ENCODE assay signal across 14 cellular contexts in the genomic region with DNA sequence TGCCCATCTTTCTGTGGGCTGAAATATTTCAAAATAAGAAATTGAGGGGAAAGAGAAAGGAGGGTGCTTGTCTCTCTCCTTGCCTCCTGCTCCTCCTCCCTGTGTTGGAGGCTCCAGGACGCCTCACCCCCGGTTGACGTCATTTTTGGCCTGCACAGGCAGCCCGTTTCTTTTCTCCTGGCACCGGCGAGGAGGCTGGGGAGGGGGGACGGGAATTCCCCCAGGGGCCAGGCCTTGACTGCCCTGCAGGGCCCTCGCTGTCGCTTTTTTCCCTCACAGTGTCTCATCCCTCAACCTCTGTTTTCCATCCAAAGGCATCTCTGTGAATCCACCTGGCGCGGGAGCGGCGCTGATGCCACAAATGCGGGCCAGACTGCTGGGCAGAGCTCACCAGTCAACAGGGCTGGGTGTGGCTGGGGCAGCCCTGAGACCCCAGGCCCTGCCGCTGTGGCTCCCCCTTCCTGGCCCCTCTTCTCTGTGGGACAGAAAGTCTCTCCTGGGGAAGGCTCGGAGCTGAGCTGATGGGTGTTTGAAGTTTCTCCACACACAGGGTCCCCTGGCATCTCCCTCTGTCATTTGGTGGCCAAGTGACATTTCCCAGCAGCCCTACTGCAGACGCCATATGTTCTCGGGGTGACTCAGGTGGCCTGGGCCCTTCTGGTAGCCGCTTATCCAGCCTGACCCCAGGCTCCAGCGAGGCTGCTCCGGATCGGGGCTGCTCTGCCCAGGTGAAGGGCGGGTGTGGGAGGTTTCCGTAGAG. TPM values are rescaled to one million over a fixed set of nuclear protein-coding genes. Genes with fewer than 3 reads are reported as not detected.
DNase-seq lines count a peak whose midpoint lies in the region; ATAC-seq and TF ChIP-seq lines count a peak whose summit lies in the region.
"Had no signal": no experiment of that assay in that cellular context is flagged by ENCODE, and none has a peak within 500 bp of the region (broad histone marks: within the 10 kb centered on the region; RNA-seq: fewer than 3 reads in every experiment).

No MANE protein-coding gene starts in this region.

- POLR2A ChIA-PET in Caco-2 (lab: Charles Lee) = no interaction called here

- H3K4me3 ChIP-seq in cardiac fibroblast (replicated peaks in 1 of 2; ENCODE audit: low read depth in 2 of 2, low read length in 2 of 2) (no peak overlapping the region), mesenchymal stem cell (ENCODE audit: insufficient read depth in 1 of 2, low read depth in 1 of 2, low read length in 2 of 2) (no peak overlapping the region), Caco-2 (ENCODE audit: low read depth, low read length) (no peak overlapping the region)
- H3K4me3 ChIP-seq: lower lobe of right lung had no signal

- WGBS in mesenchymal stem cell = 88% methylated on average over 22 of the region's 24 CpGs

- H3K4ac ChIP-seq in mesenchymal stem cell (ENCODE audit: low read depth in 1 of 2, low read length in 2 of 2) = no peak overlapping the region

- H3K14ac ChIP-seq in mesenchymal stem cell (ENCODE audit: low read length in 2 of 2) = no peak overlapping the region

- H2AFZ ChIP-seq in mesenchymal stem cell (ENCODE audit: low read depth, low read length) = no peak overlapping the region
- H2AFZ ChIP-seq: parathyroid adenoma had no signal

- no TSS peak for BruUV-seq in Caco-2 (replicated peaks; lab: Mats Ljungman, UMichigan)

- DNase-seq in AG08396 (ENCODE audit: low spot score) = peak; percentile 76
- DNase-seq in M059J (ENCODE audit: low read depth) = peak; percentile 83
- peak; percentile 58 to 59 for DNase-seq in cardiac fibroblast (ENCODE audit: low read depth in 2 of 2)
- DNase-seq in mesenchymal stem cell = peak; percentile 27
- no peak for DNase-seq in dermis blood vessel endothelial cell
- no peak for DNase-seq in Caco-2
- DNase-seq: lower lobe of right lung, NCI-H1436, NCI-H69 had no signal

- CTCF ChIA-PET in Caco-2 (lab: Charles Lee) = no interaction called here

- H3K27ac ChIP-seq in mesenchymal stem cell (ENCODE audit: low read length, poor library complexity, severe bottlenecking) = no peak overlapping the region
- H3K27ac ChIP-seq: lower lobe of right lung, parathyroid adenoma had no signal

- H3K4me2 ChIP-seq in mesenchymal stem cell (ENCODE audit: low read length, poor library complexity, severe bottlenecking) = no peak overlapping the region

- no peak overlapping the region for H2BK15ac ChIP-seq in mesenchymal stem cell (ENCODE audit: low read depth, poor library complexity, severe bottlenecking)

- intact Hi-C loops in Caco-2 (cut with micrococcal nuclease; ENCODE audit: unreplicated experiment) = no loop called here

- H3K9me3 ChIP-seq in mesenchymal stem cell (ENCODE audit: control insufficient read depth, low read length) = no peaks in the 10 kb centered on the region
- no peaks in the 10 kb centered on the region for H3K9me3 ChIP-seq in Caco-2
- H3K9me3 ChIP-seq: lower lobe of right lung had no signal

- H2AK5ac ChIP-seq in mesenchymal stem cell (ENCODE audit: low read length, severe bottlenecking) = peak overlapping the region; percentile 83

- no peaks in the 10 kb centered on the region for H3K27me3 Mint-ChIP-seq in Caco-2 (ENCODE audit: insufficient read depth, unreplicated experiment)
- H3K27me3 Mint-ChIP-seq: activated naive CD4-positive, alpha-beta T cell treated with anti-CD3 and anti-CD28 coated beads, Interleukin-2, amount 50 U/mL, for 24 hours; stimulated activated memory B cell treated with anti-CD40 and anti-IgM and Interleukin-4, amounts not matched to agents 10 μg/mL and 1 μg/mL and 100 μg/mL, for 72 hours had no signal

- ATAC-seq in esophagus mucosa (no peak), HG02610 (IDR thresholded peaks at IDR 0.05; ENCODE audit: unreplicated experiment) (no peak)
- ATAC-seq: lower lobe of right lung; stimulated activated memory B cell treated with anti-CD40 and anti-IgM and Interleukin-4, amounts not matched to agents 10 μg/mL and 1 μg/mL and 100 μg/mL, for 72 hours had no signal

- H3K4me3 Mint-ChIP-seq in Caco-2 (ENCODE audit: unreplicated experiment) = no peak overlapping the region
- H3K4me3 Mint-ChIP-seq: activated naive CD4-positive, alpha-beta T cell treated with anti-CD3 and anti-CD28 coated beads, Interleukin-2, amount 50 U/mL, for 24 hours; stimulated activated memory B cell treated with anti-CD40 and anti-IgM and Interleukin-4, amounts not matched to agents 10 μg/mL and 1 μg/mL and 100 μg/mL, for 72 hours had no signal

- no peaks in the 10 kb centered on the region for H3K9me3 Mint-ChIP-seq in Caco-2 (ENCODE audit: unreplicated experiment)
- H3K9me3 Mint-ChIP-seq: activated naive CD4-positive, alpha-beta T cell treated with anti-CD3 and anti-CD28 coated beads, Interleukin-2, amount 50 U/mL, for 24 hours; stimulated activated memory B cell treated with anti-CD40 and anti-IgM and Interleukin-4, amounts not matched to agents 10 μg/mL and 1 μg/mL and 100 μg/mL, for 72 hours had no signal

- no peak overlapping the region for H4K8ac ChIP-seq in mesenchymal stem cell (ENCODE audit: low read length)

- no peak overlapping the region for H3K23ac ChIP-seq in mesenchymal stem cell (ENCODE audit: low read length in 2 of 2)

- H3K36me3 ChIP-seq in mesenchymal stem cell (ENCODE audit: control insufficient read depth in 1 of 2, insufficient read depth in 2 of 2, low read depth in 1 of 2, low read length in 2 of 2) (peaks cover 0 to 35% of the 10 kb centered on the region in 2 experiments), Caco-2 (ENCODE audit: control insufficient read depth, insufficient read depth, low read length) (no peaks in the 10 kb centered on the region; the same call in 1 of the 2 replicates)

- H3K9ac ChIP-seq in mesenchymal stem cell (ENCODE audit: low read length) = no peak overlapping the region
- H3K9ac ChIP-seq: parathyroid adenoma had no signal

- H2BK12ac ChIP-seq in mesenchymal stem cell (ENCODE audit: low read length in 2 of 2) = no peak overlapping the region

- peaks cover 6% of the 10 kb centered on the region for H3K79me1 ChIP-seq in mesenchymal stem cell (replicated peaks; ENCODE audit: low read length, poor library complexity, severe bottlenecking)

- no peak overlapping the region for H3K27ac Mint-ChIP-seq in Caco-2 (ENCODE audit: unreplicated experiment)
- H3K27ac Mint-ChIP-seq: activated naive CD4-positive, alpha-beta T cell treated with anti-CD3 and anti-CD28 coated beads, Interleukin-2, amount 50 U/mL, for 24 hours; stimulated activated memory B cell treated with anti-CD40 and anti-IgM and Interleukin-4, amounts not matched to agents 10 μg/mL and 1 μg/mL and 100 μg/mL, for 72 hours had no signal

- no peaks in the 10 kb centered on the region for H3K27me3 ChIP-seq in mesenchymal stem cell (ENCODE audit: control insufficient read depth in 1 of 2, insufficient read depth in 1 of 2, low read length in 2 of 2)
- no peaks in the 10 kb centered on the region for H3K27me3 ChIP-seq in Caco-2 (replicated peaks; ENCODE audit: control insufficient read depth, insufficient read depth, low read length)

- no peak overlapping the region for H2BK5ac ChIP-seq in mesenchymal stem cell (ENCODE audit: low read depth, low read length, poor library complexity, severe bottlenecking)

- H3K18ac ChIP-seq in mesenchymal stem cell (ENCODE audit: low read depth in 1 of 2, low read length in 2 of 2) = no peak overlapping the region

- no peak overlapping the region for H4K91ac ChIP-seq in mesenchymal stem cell (ENCODE audit: low read length)

- TF ChIP-seq CTCF in cardiac fibroblast (IDR thresholded peaks at IDR 0.05; ENCODE audit: low read depth, low read length) (no peak), Caco-2 (IDR thresholded peaks at IDR 0.05; ENCODE audit: insufficient read depth in 1 of 2, low read depth in 1 of 2, low read length in 1 of 2, severe bottlenecking in 1 of 2, unreplicated experiment in 1 of 2) (no peak)

- no peak overlapping the region for H2BK120ac ChIP-seq in mesenchymal stem cell (ENCODE audit: low read depth, low read length)

- peaks cover 17% of the 10 kb centered on the region for H3K36me3 Mint-ChIP-seq in Caco-2 (ENCODE audit: insufficient read depth, unreplicated experiment)
- H3K36me3 Mint-ChIP-seq: activated naive CD4-positive, alpha-beta T cell treated with anti-CD3 and anti-CD28 coated beads, Interleukin-2, amount 50 U/mL, for 24 hours had no signal

- H3K4me1 Mint-ChIP-seq in Caco-2 (ENCODE audit: low read depth, unreplicated experiment) = no peaks in the 10 kb centered on the region
- H3K4me1 Mint-ChIP-seq: activated naive CD4-positive, alpha-beta T cell treated with anti-CD3 and anti-CD28 coated beads, Interleukin-2, amount 50 U/mL, for 24 hours; stimulated activated memory B cell treated with anti-CD40 and anti-IgM and Interleukin-4, amounts not matched to agents 10 μg/mL and 1 μg/mL and 100 μg/mL, for 72 hours had no signal

- H3K4me1 ChIP-seq in mesenchymal stem cell (ENCODE audit: control insufficient read depth, insufficient read depth, low read depth, low read length) = peaks cover 69% of the 10 kb centered on the region
- peaks cover 19% of the 10 kb centered on the region for H3K4me1 ChIP-seq in Caco-2
- H3K4me1 ChIP-seq: parathyroid adenoma had no signal

RNA-seq across cellular contexts. Expression of a gene that starts 16.0 kb away (rescaled TPM):
- total RNA-seq in M059J (2014; rRNA removed; shearing (Covaris generic)) = 121 and 155 TPM in 2 replicates
- 26.5 TPM for polyA plus RNA-seq in mesenchymal stem cell (2013, experiment 1 of 2)
- 26.0 TPM for polyA plus RNA-seq in mesenchymal stem cell (2013, experiment 2 of 2)
- total RNA-seq in dermis blood vessel endothelial cell (27.0 and 33.0 TPM in 2 replicates), esophagus mucosa (71.8 TPM), Caco-2 (2022) (85.3 and 94.9 TPM in 2 replicates)

RNA-seq across cellular contexts. Expression of a gene that starts 16.5 kb away (rescaled TPM):
- total RNA-seq in M059J (2014; rRNA removed; shearing (Covaris generic)) = 6.2 and 20.8 TPM in 2 replicates
- polyA plus RNA-seq in mesenchymal stem cell (2013, experiment 1 of 2) = 4.8 TPM
- polyA plus RNA-seq in mesenchymal stem cell (2013, experiment 2 of 2) = 5.2 TPM
- total RNA-seq in dermis blood vessel endothelial cell = 15.1 and 23.3 TPM in 2 replicates
- total RNA-seq in esophagus mucosa = 8.4 TPM
- 33.2 and 38.2 TPM in 2 replicates for total RNA-seq in Caco-2 (2022)

RNA-seq across cellular contexts. Expression of a gene that starts 24.8 kb away (rescaled TPM):
- total RNA-seq in M059J (2014; rRNA removed; shearing (Covaris generic)) = 16.4 and 19.8 TPM in 2 replicates
- polyA plus RNA-seq in mesenchymal stem cell (2013, experiment 1 of 2) = 33.3 TPM
- polyA plus RNA-seq in mesenchymal stem cell (2013, experiment 2 of 2) = 31.4 TPM
- 9.0 and 14.0 TPM in 2 replicates for total RNA-seq in dermis blood vessel endothelial cell
- 6.2 TPM for total RNA-seq in esophagus mucosa
- total RNA-seq in Caco-2 (2022) = 94.5 and 96.7 TPM in 2 replicates

RNA-seq across cellular contexts. Expression of a gene that starts 29.2 kb away (rescaled TPM):
- 27.4 and 33.0 TPM in 2 replicates for total RNA-seq in M059J (2014; rRNA removed; shearing (Covaris generic))
- 18.2 TPM for polyA plus RNA-seq in mesenchymal stem cell (2013, experiment 1 of 2)
- polyA plus RNA-seq in mesenchymal stem cell (2013, experiment 2 of 2) = 18.4 TPM
- total RNA-seq in dermis blood vessel endothelial cell = 18.3 and 20.1 TPM in 2 replicates
- total RNA-seq in esophagus mucosa = 19.0 TPM
- total RNA-seq in Caco-2 (2022) = 58.0 and 59.2 TPM in 2 replicates

RNA-seq across cellular contexts. Expression of a gene that starts 30.8 kb away (rescaled TPM):
- 81.6 and 117 TPM in 2 replicates for total RNA-seq in M059J (2014; rRNA removed; shearing (Covaris generic))
- polyA plus RNA-seq in mesenchymal stem cell (2013, experiment 1 of 2) = 39.7 TPM
- polyA plus RNA-seq in mesenchymal stem cell (2013, experiment 2 of 2) = 43.5 TPM
- total RNA-seq in dermis blood vessel endothelial cell (56.8 and 63.8 TPM in 2 replicates), esophagus mucosa (138 TPM), Caco-2 (2022) (197 and 208 TPM in 2 replicates)

Comparison
In these comparisons a context has a peak if more than half of its experiments do, and no peak if none do; other contexts are left out.
1. DNase-seq: peak in AG08396 (single experiment), M059J (single experiment), cardiac fibroblast (2 of 2) and mesenchymal stem cell (single experiment); none in dermis blood vessel endothelial cell (single experiment) and Caco-2 (0 of 2).